Comparison of ENCODE assay signal across 25 cellular contexts in the genomic region with DNA sequence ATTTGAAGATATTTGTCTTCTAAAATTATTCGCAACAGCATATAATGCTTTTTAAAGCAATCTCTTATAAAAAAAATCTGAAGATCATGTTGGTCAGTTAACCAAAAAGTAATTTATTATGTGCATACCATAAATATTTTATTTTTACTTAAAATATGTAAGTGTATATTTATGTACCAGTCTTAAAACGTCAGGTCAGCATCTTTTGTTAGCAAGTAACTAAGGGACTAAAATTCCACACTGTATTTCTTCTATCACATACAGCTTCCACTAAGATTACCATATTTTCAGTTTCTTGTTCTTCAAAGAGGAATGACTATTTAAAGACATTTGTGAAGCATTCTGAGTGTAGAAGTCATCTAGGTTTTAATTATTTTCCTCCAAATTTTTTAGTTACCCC. TPM values are rescaled to one million over a fixed set of nuclear protein-coding genes. Genes with fewer than 3 reads are reported as not detected.
A peak's percentile ranks its signal among the peaks of the same experiment; 100 is the strongest.
DNase-seq lines count a peak whose midpoint lies in the region; ATAC-seq, FAIRE-seq and TF ChIP-seq lines count a peak whose summit lies in the region.
"Had no signal": no experiment of that assay in that cellular context is flagged by ENCODE, and none has a peak within 500 bp of the region (broad histone marks: within the 10 kb centered on the region; RNA-seq: fewer than 3 reads in every experiment).

No MANE protein-coding gene starts in this region.

- TF ChIP-seq POLR2A in IMR-90 (IDR thresholded peaks at IDR 0.05; ENCODE audit: low read depth, low read length) = no peak
- no peak for TF ChIP-seq POLR2A in K562 (conservative IDR thresholded peaks at IDR 0.05)

- H3K23ac ChIP-seq in IMR-90 (ENCODE audit: low read depth, low read length) = no peak overlapping the region

- DNase-seq in IMR-90 = no peak
- DNase-seq in K562 (ENCODE audit: extremely low read depth in 1 of 4, low spot score in 3 of 4) = no peak
- no peak for DNase-seq in small intestine
- DNase-seq in activated CD8-positive, alpha-beta memory T cell treated with anti-CD3 and anti-CD28 coated beads for 24 hours = no peak
- DNase-seq: 8988T; ACHN; BE2C; C1 segment of cervical spinal cord; CD4-positive, alpha-beta memory T cell; CD4-positive, CD25-positive, alpha-beta regulatory T cell; CD8-positive, alpha-beta memory T cell; COR-L47; DMS 273 treated with DMSO at 0.1 percent for 48 hours; DMS153; DMS53; DMS79; DND-41; EL; GDM1 had no signal

- in situ Hi-C loops in IMR-90 (cut with MboI; ENCODE audit: low sequenced_read_pairs) = loop anchor here (25.0 kb wide), 1 partner anchor 1175 kb away; a partner anchor contains a TSS
- in situ Hi-C loops in K562 (cut with MboI) = no loop called here

- no peak overlapping the region for H2BK120ac ChIP-seq in IMR-90 (ENCODE audit: low read depth, low read length)

- no CpG with 5 or more reads among the region's 2 CpGs for WGBS in IMR-90 (ENCODE audit: extremely low coverage in 2 of 2, insufficient read length in 1 of 2), 2 experiments
- WGBS in K562 (ENCODE audit: insufficient coverage, low coverage, missing lambda C conversion rate) = 0% methylated on average over 2 of the region's 2 CpGs
- WGBS in small intestine, 3 donors = 71 to 80% (median 72%) methylated on average over 2 of the region's 2 CpGs

- no peak overlapping the region for H4K8ac ChIP-seq in IMR-90 (ENCODE audit: low read depth in 2 of 2, low read length in 2 of 2)

- H2BK5ac ChIP-seq in IMR-90 (ENCODE audit: low read depth, low read length, poor library complexity, severe bottlenecking) = no peak overlapping the region

- H3K79me2 ChIP-seq in K562 (ENCODE audit: control insufficient read depth, insufficient read depth, low read length) = no peaks in the 10 kb centered on the region

- H3K4ac ChIP-seq in IMR-90 (ENCODE audit: low read depth, low read length) = no peak overlapping the region

- H3K9me1 ChIP-seq in IMR-90 (ENCODE audit: insufficient read depth, low read length) (no peaks in the 10 kb centered on the region), K562 (ENCODE audit: control insufficient read depth, insufficient read depth, low read length) (no peaks in the 10 kb centered on the region)

- no peaks in the 10 kb centered on the region for H4K20me1 ChIP-seq in IMR-90 (ENCODE audit: insufficient read depth, low read length)
- H4K20me1 ChIP-seq in K562 (replicated peaks; ENCODE audit: control insufficient read depth, insufficient read depth, low read length) = no peaks in the 10 kb centered on the region
- H4K20me1 ChIP-seq: BLaER1 had no signal

- H2AFZ ChIP-seq in IMR-90 (replicated peaks; ENCODE audit: low read length, poor library complexity) (no peak overlapping the region), K562 (ENCODE audit: low read depth, low read length) (no peak overlapping the region)

- H3K4me1 ChIP-seq in IMR-90 (ENCODE audit: control insufficient read depth, insufficient read depth, low read length) = no peaks in the 10 kb centered on the region
- no peaks in the 10 kb centered on the region for H3K4me1 ChIP-seq in K562 (replicated peaks in 1 of 2; ENCODE audit: control insufficient read depth in 2 of 2, insufficient read depth in 2 of 2, low read length in 2 of 2)
- no peaks in the 10 kb centered on the region for H3K4me1 ChIP-seq in small intestine (ENCODE audit: control insufficient read depth in 2 of 2, insufficient read depth in 1 of 2, low read depth in 1 of 2, low read length in 1 of 2)
- H3K4me1 ChIP-seq: BE2C, BLaER1 had no signal

- H4K5ac ChIP-seq in IMR-90 (ENCODE audit: low read depth, low read length) = no peak overlapping the region

- H3K18ac ChIP-seq in IMR-90 (ENCODE audit: low read depth, low read length) = no peak overlapping the region

- TF ChIP-seq CTCF in IMR-90 (conservative IDR thresholded peaks at IDR 0.05; ENCODE audit: low read depth, low read length) (no peak), K562 (IDR thresholded peaks at IDR 0.05 in 2 of 3, conservative IDR thresholded peaks at IDR 0.05 in 1 of 3; ENCODE audit: insufficient read depth in 2 of 3, low read depth in 1 of 3, low read length in 3 of 3) (no peak)

- CTCF ChIA-PET in IMR-90 (lab: Yijun Ruan, JAX) (no interaction called here), K562 (lab: Yijun Ruan, JAX; ENCODE audit: low intra/inter-chr PET ratio) (no interaction called here)

- intact Hi-C loops in IMR-90 (cut with micrococcal nuclease) (no loop called here), K562 (cut with micrococcal nuclease) (no loop called here)

- dilution Hi-C loops in IMR-90 (cut with HindIII; ENCODE audit: low sequenced_read_pairs, unreplicated experiment) = no loop called here

- no peak for TF ChIP-seq EP300 in K562 (IDR thresholded peaks at IDR 0.05; ENCODE audit: low read length)

- 0 out of 4 replicates have a peak, but pooled peaks cover 0 to 3% of the 10 kb centered on the region in 2 experiments for H3K79me1 ChIP-seq in IMR-90 (ENCODE audit: low read depth in 1 of 2, low read length in 2 of 2)

- no peak overlapping the region for H3K4me3 ChIP-seq in IMR-90 (ENCODE audit: insufficient read depth, low read depth, low read length)
- H3K4me3 ChIP-seq in K562 = no peak overlapping the region
- H3K4me3 ChIP-seq in small intestine (ENCODE audit: low read depth in 1 of 2, low read length in 2 of 2) = no peak overlapping the region
- H3K4me3 ChIP-seq: BLaER1, GM12878 had no signal

- BruUV-seq in IMR-90 (replicated peaks; lab: Mats Ljungman, UMichigan) (no TSS peak), K562 (replicated peaks; lab: Mats Ljungman, UMichigan) (no TSS peak)

- FAIRE-seq in K562 (lab: Jason Lieb, UNC) (no peak), small intestine (lab: Jason Lieb, UNC) (peak; percentile 26)
- FAIRE-seq: A204.1, GM12878, GM12892, GM19239 had no signal

- no peaks in the 10 kb centered on the region for H3K9me3 ChIP-seq in IMR-90 (ENCODE audit: control insufficient read depth, insufficient read depth, low read length)
- H3K9me3 ChIP-seq in K562 (replicated peaks; ENCODE audit: control insufficient read depth, insufficient read depth, low read depth, low read length) = no peaks in the 10 kb centered on the region
- no peaks in the 10 kb centered on the region for H3K9me3 ChIP-seq in small intestine (ENCODE audit: control insufficient read depth, low read depth)
- H3K9me3 ChIP-seq: BE2C, BLaER1 had no signal

- TF ChIP-seq RAD21 in IMR-90 (IDR thresholded peaks at IDR 0.05; ENCODE audit: low read length) (no peak), K562 (CRISPR knock-in tag; conservative IDR thresholded peaks at IDR 0.05 in 1 of 2, IDR thresholded peaks at IDR 0.05 in 1 of 2) (no peak)

- no peak overlapping the region for H3K4me2 ChIP-seq in IMR-90 (ENCODE audit: low read depth, low read length)
- no peak overlapping the region for H3K4me2 ChIP-seq in K562 (ENCODE audit: insufficient read depth, low read length)
- H3K4me2 ChIP-seq: BLaER1 had no signal

- H3K36me3 ChIP-seq in IMR-90 (ENCODE audit: control insufficient read depth, insufficient read depth, low read length) (no peaks in the 10 kb centered on the region), K562 (ENCODE audit: control insufficient read depth, insufficient read depth, low read length) (no peaks in the 10 kb centered on the region), small intestine (ENCODE audit: control insufficient read depth in 2 of 2, insufficient read depth in 2 of 2, low read length in 2 of 2) (no peaks in the 10 kb centered on the region)
- H3K36me3 ChIP-seq: BE2C, BLaER1 had no signal

- H4K91ac ChIP-seq in IMR-90 (ENCODE audit: insufficient read depth, low read depth, low read length) = no peak overlapping the region

- H3K27me3 ChIP-seq in IMR-90 (ENCODE audit: control insufficient read depth, insufficient read depth, low read length) = no peaks in the 10 kb centered on the region
- H3K27me3 ChIP-seq in K562 (ENCODE audit: control insufficient read depth in 2 of 2, insufficient read depth in 2 of 2, low read length in 2 of 2) = no peaks in the 10 kb centered on the region
- no peaks in the 10 kb centered on the region for H3K27me3 ChIP-seq in small intestine (ENCODE audit: control insufficient read depth in 2 of 2, insufficient read depth in 2 of 2, low read length in 2 of 2)
- H3K27me3 ChIP-seq: BE2C, BLaER1 had no signal

- POLR2A ChIA-PET in IMR-90 (lab: Charles Lee; ENCODE audit: unreplicated experiment) = no interaction called here
- POLR2A ChIA-PET in K562 (lab: Yijun Ruan, JAX) = no interaction called here

- H2AK9ac ChIP-seq in IMR-90 (replicated peaks; ENCODE audit: low read depth, low read length, poor library complexity) = no peak overlapping the region

- H2BK15ac ChIP-seq in IMR-90 (ENCODE audit: low read depth, low read length) = no peak overlapping the region

- H3K56ac ChIP-seq in IMR-90 (ENCODE audit: extremely low read depth, insufficient read depth, low read length) = no peak overlapping the region

- no peak overlapping the region for H3K9ac ChIP-seq in IMR-90 (ENCODE audit: low read depth, low read length)
- no peak overlapping the region for H3K9ac ChIP-seq in K562 (ENCODE audit: insufficient read depth in 1 of 2, low read depth in 2 of 2, low read length in 2 of 2)
- H3K9ac ChIP-seq: BLaER1 had no signal

- H2BK20ac ChIP-seq in IMR-90 (ENCODE audit: low read depth, low read length) = no peak overlapping the region

- no peak overlapping the region for H2AK5ac ChIP-seq in IMR-90 (ENCODE audit: low read depth, low read length)

- ATAC-seq in IMR-90 (ENCODE audit: low read depth) = no peak
- ATAC-seq in K562 = no peak
- ATAC-seq in HG03457 (IDR thresholded peaks at IDR 0.05; ENCODE audit: unreplicated experiment) = no peak
- ATAC-seq: GM12878 had no signal

- H3K27ac ChIP-seq in IMR-90 (ENCODE audit: insufficient read depth, low read length) (no peak overlapping the region), K562 (ENCODE audit: extremely low read depth, low read depth, low read length) (no peak overlapping the region), small intestine (ENCODE audit: low read depth in 1 of 2, low read length in 1 of 2) (no peak overlapping the region)
- H3K27ac ChIP-seq: BLaER1 had no signal

- H3K14ac ChIP-seq in IMR-90 (replicated peaks; ENCODE audit: low read depth, low read length) = no peak overlapping the region

RNA-seq across cellular contexts. Expression of a gene that starts 19.6 kb away (rescaled TPM):
- 9.1 and 13.1 TPM in 2 replicates for total RNA-seq in IMR-90 (2012; rRNA removed)
- 3.7 and 5.1 TPM in 2 replicates for polyA plus RNA-seq in IMR-90 (2012; rRNA removed)
- 0.33 and 0.47 TPM in 2 replicates for polyA plus RNA-seq in IMR-90 (2012; cell fraction: cytosol; rRNA removed)
- polyA plus RNA-seq in IMR-90 (2012; cell fraction: nucleus; rRNA removed; ENCODE audit: low replicate concordance) = 0.28 and 3.2 TPM in 2 replicates
- not detected in 2 replicates for total RNA-seq in K562 (2011; cell fraction: chromatin; rRNA removed; ENCODE audit: low replicate concordance)
- not detected in 2 replicates for total RNA-seq in K562 (2011; cell fraction: nucleolus; rRNA removed)
- not detected in 2 replicates for total RNA-seq in K562 (2011; cell fraction: nucleoplasm; rRNA removed)
- total RNA-seq in K562 (2014; rRNA removed) = not detected in 2 replicates
- total RNA-seq in K562 (2014; rRNA removed; fragmentation: Illumina TruSeq; extraction: Trizol) = not detected in 2 replicates
- not detected in 2 replicates for total RNA-seq in K562 (2015; rRNA removed; fragmentation: Illumina TruSeq; extraction: Trizol)
- not detected in 2 replicates for total RNA-seq in K562 (2021)
- not detected in 2 replicates for polyA plus RNA-seq in K562 (2011; rRNA removed)
- polyA plus RNA-seq in K562 (2011; cell fraction: cytosol; rRNA removed) = not detected in 2 replicates
- polyA plus RNA-seq in K562 (2011; cell fraction: nucleus; rRNA removed) = not detected in 2 replicates
- 0.01 TPM in 1 of 2 replicates, not detected in the other for polyA plus RNA-seq in K562 (2012)
- not detected in 2 replicates for polyA plus RNA-seq in K562 (2014; fragmentation: Illumina TruSeq; extraction: Trizol)
- not detected for polyA plus RNA-seq in K562 (2014; fragmentation: Nextera tagmentation; extraction: Ambion mirVana)
- polyA plus RNA-seq in K562 (2014; rRNA removed) = not detected in 2 replicates
- not detected in 2 replicates for polyA minus RNA-seq in K562 (2011; rRNA and poly(A)+ RNA removed)
- not detected in 2 replicates for polyA minus RNA-seq in K562 (2011; cell fraction: cytosol; rRNA and poly(A)+ RNA removed)
- polyA minus RNA-seq in K562 (2011; cell fraction: nucleus; rRNA and poly(A)+ RNA removed) = not detected in 2 replicates
- polyA plus RNA-seq in small intestine = 1 to 10 TPM in 1 of 3 donors, under 1 TPM in 1, not detected in 1; 0.27 to 5.4 TPM
- total RNA-seq: CD4-positive, alpha-beta memory T cell; CD4-positive, CD25-positive, alpha-beta regulatory T cell; CD8-positive, alpha-beta memory T cell; GM12878 had no signal
- polyA plus RNA-seq: CD4-positive, alpha-beta memory T cell; CD4-positive, CD25-positive, alpha-beta regulatory T cell; CD8-positive, alpha-beta memory T cell had no signal
